Comparison of ENCODE assay signal across 16 cellular contexts in the genomic region with DNA sequence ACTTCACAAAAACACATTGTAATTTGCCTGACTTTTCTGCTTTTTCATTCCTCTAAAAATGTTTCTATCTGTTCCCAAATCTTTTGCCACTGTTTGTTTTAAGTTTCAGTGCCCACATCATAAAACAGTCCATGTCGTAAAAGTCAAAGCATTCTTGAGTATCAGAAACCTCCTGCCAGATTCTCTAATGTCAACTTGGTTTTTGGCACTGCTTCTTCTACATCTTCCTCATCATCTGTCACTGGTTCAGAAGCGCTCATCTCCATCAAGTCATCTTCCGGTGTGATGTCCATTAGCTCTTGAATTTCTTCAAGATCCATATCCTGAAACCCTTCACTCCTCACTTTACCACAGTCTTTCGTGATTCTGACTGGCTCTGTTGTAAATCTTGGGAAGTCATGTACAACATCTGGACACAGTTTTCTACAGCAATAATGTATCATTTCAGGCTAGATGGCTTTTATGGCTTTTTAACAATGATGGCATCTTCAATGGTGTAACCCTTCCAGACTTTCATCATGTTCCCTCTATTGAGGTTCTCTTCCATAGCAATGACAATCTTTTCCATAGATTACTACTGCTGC.
"Had no signal": no experiment of that assay in that cellular context is flagged by ENCODE, and none has a peak within 500 bp of the region (broad histone marks: within the 10 kb centered on the region; RNA-seq: fewer than 3 reads in every experiment).

No MANE protein-coding gene starts in this region.

- H3K27ac ChIP-seq: colonic mucosa, psoas muscle had no signal

- H3K27me3 Mint-ChIP-seq: activated CD4-positive, alpha-beta T cell treated with anti-CD3 and anti-CD28 coated beads, Interleukin-2, amount 10 ng/mL, durations not matched to agents 7 days and 5 days; stimulated activated naive CD8-positive, alpha-beta T cell treated with anti-CD3 and anti-CD28 coated beads, Interleukin-15, Interleukin-2, amounts not matched to agents 100 ng/mL and 50 ng/mL, for 24 hours had no signal

- H3K36me3 ChIP-seq: colonic mucosa had no signal

- DNase-seq: activated CD4-positive, alpha-beta T cell treated with anti-CD3 and anti-CD28 coated beads, Interleukin-2, amount 10 ng/mL, durations not matched to agents 7 days and 5 days; activated CD4-positive, CD25-positive, alpha-beta regulatory T cell; activated effector memory CD4-positive, alpha-beta T cell treated with anti-CD3 and anti-CD28 coated beads, Interleukin-2, amount 50 U/mL, for 16 hours; colonic mucosa; islet precursor cell; left ventricle myocardium superior; mesendoderm; nephron progenitor cell; psoas muscle; stimulated activated CD4-positive, alpha-beta T cell treated with anti-CD3 and anti-CD28 coated beads, Interleukin-2, amount 100 ng/mL, for 24 hours had no signal

- H3K9me3 ChIP-seq: colonic mucosa, psoas muscle had no signal

- FAIRE-seq: astrocyte, endothelial cell of umbilical vein, frontal cortex had no signal

- H3K27ac Mint-ChIP-seq: activated CD4-positive, alpha-beta T cell treated with anti-CD3 and anti-CD28 coated beads, Interleukin-2, amount 10 ng/mL, durations not matched to agents 7 days and 5 days; nephron progenitor cell; stimulated activated naive CD8-positive, alpha-beta T cell treated with anti-CD3 and anti-CD28 coated beads, Interleukin-15, Interleukin-2, amounts not matched to agents 100 ng/mL and 50 ng/mL, for 24 hours; T-helper 1 cell treated with Interleukin-12 subunit alpha and Interleukin-12 subunit beta and Interleukin-4 antibody, amounts not matched to agents 30 μg/mL and 1 μg/mL, for 36 hours had no signal

- H3K4me3 Mint-ChIP-seq: activated CD4-positive, alpha-beta T cell treated with anti-CD3 and anti-CD28 coated beads, Interleukin-2, amount 10 ng/mL, durations not matched to agents 7 days and 5 days; nephron progenitor cell; stimulated activated naive CD8-positive, alpha-beta T cell treated with anti-CD3 and anti-CD28 coated beads, Interleukin-15, Interleukin-2, amounts not matched to agents 100 ng/mL and 50 ng/mL, for 24 hours; T-helper 1 cell treated with Interleukin-12 subunit alpha and Interleukin-12 subunit beta and Interleukin-4 antibody, amounts not matched to agents 30 μg/mL and 1 μg/mL, for 36 hours had no signal

- H3K4me1 ChIP-seq: colonic mucosa had no signal

- ATAC-seq: left ventricle myocardium superior, psoas muscle, sciatic nerve had no signal

- H3K4me3 ChIP-seq: colonic mucosa, psoas muscle had no signal
